In genomic region chr1:206065547-206066143, GRCh38 we compare ENCODE assay signal across 2 cellular contexts.
TF ChIP-seq lines count a peak whose summit lies in the region.

No MANE protein-coding gene starts in this region.

TF ChIP-seq in HEK293, 187 proteins besides CTCF, POLR2A, EP300 and RAD21:
- TF ChIP-seq ZFP37 (tag by site-specific recombination; IDR thresholded peaks at IDR 0.05) (0 out of 2 replicates have a peak, but pooled peaks have one; percentile 62), ZNF324 (tag by site-specific recombination; IDR thresholded peaks at IDR 0.05) (no peak)

TF ChIP-seq in K562, 482 proteins besides CTCF, POLR2A, EP300 and RAD21:
- TF ChIP-seq E2F3 (CRISPR knock-in tag; IDR thresholded peaks at IDR 0.05) (no peak), SPI1 (IDR thresholded peaks at IDR 0.05; ENCODE audit: borderline replicate concordance, low read depth, low read length) (peak; percentile 74; the same call in 1 of the 2 replicates), ZFX (CRISPR knock-in tag; IDR thresholded peaks at IDR 0.05) (0 out of 2 replicates have a peak, but pooled peaks have one; percentile 30), KDM1A (IDR thresholded peaks at IDR 0.05) (no peak), FOXJ3 (CRISPR knock-in tag; IDR thresholded peaks at IDR 0.05) (no peak), MLLT1 (IDR thresholded peaks at IDR 0.05) (no peak)
